Comparison of ENCODE assay signal across 9 cellular contexts in the genomic region with DNA sequence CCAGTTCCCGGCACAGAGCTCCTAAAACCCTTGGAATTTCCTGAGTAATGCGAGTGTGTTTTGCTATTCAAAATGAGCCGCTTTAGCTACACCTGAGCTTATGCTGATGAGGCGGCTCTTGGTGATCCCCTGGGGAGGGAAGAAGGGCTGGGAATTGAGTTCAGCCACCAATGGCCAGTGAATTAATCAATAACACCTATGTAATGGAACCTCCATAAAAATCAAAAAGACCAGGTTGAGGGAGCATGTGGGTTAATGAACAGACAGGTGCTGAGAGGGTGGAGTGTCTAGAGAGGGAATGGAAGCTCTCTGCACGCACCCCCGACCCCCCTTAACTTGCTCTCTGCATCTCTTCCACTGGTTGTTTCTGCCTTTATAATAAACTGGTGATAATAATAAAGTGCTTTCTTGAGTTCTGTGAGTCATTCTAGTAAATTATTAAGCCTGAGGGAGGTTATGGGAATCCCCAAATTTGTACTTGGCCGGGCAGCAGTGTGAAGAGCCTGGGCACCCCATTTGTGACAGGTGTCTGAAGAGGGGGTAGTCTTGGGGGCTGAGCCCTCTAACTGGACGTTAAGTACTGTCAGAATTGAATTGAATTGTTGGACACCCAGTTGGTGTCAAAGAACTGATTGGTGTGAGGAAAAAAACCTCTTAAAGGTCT. TPM values are rescaled to one million over a fixed set of nuclear protein-coding genes. Genes with fewer than 3 reads are reported as not detected.
DNase-seq lines count a peak whose midpoint lies in the region; ATAC-seq and TF ChIP-seq lines count a peak whose summit lies in the region.
"Had no signal": no experiment of that assay in that cellular context is flagged by ENCODE, and none has a peak within 500 bp of the region (broad histone marks: within the 10 kb centered on the region; RNA-seq: fewer than 3 reads in every experiment).

No MANE protein-coding gene starts in this region.

- H4K91ac ChIP-seq in IMR-90 (ENCODE audit: insufficient read depth, low read depth, low read length) = no peak overlapping the region

- H3K9me3 ChIP-seq in GM23248 (ENCODE audit: low read depth) (no peaks in the 10 kb centered on the region), IMR-90 (ENCODE audit: control insufficient read depth, insufficient read depth, low read length) (no peaks in the 10 kb centered on the region), mesodermal cell (ENCODE audit: control insufficient read depth, low read length) (no peaks in the 10 kb centered on the region), heart right ventricle (no peaks in the 10 kb centered on the region)

- peaks cover 5% of the 10 kb centered on the region; the same call in 1 of the 2 replicates for H3K4me1 ChIP-seq in GM23248 (ENCODE audit: insufficient read depth)
- peaks cover 8% of the 10 kb centered on the region for H3K4me1 ChIP-seq in IMR-90 (ENCODE audit: control insufficient read depth, insufficient read depth, low read length)
- peaks cover 20% of the 10 kb centered on the region for H3K4me1 ChIP-seq in mesodermal cell (ENCODE audit: control insufficient read depth, insufficient read depth, low read length, poor library complexity, severe bottlenecking)
- peaks cover 0 to 34% (median 4%) of the 10 kb centered on the region in 9 donors for H3K4me1 ChIP-seq in heart right ventricle

- no peak overlapping the region for H3K56ac ChIP-seq in IMR-90 (ENCODE audit: extremely low read depth, insufficient read depth, low read length)

- H3K27me3 ChIP-seq in GM23248 (replicated peaks; ENCODE audit: insufficient read depth) = no peaks in the 10 kb centered on the region
- H3K27me3 ChIP-seq in IMR-90 (ENCODE audit: control insufficient read depth, insufficient read depth, low read length) = no peaks in the 10 kb centered on the region
- H3K27me3 ChIP-seq in heart right ventricle = no peaks in the 10 kb centered on the region

- H4K8ac ChIP-seq in IMR-90 (ENCODE audit: low read depth in 2 of 2, low read length in 2 of 2) = no peak overlapping the region

- H3K4me3 ChIP-seq in GM23248 = peak overlapping the region; percentile 46
- no peak overlapping the region for H3K4me3 ChIP-seq in IMR-90 (ENCODE audit: insufficient read depth, low read depth, low read length)
- H3K4me3 ChIP-seq in mesodermal cell (ENCODE audit: extremely low read depth, insufficient read depth, low read length, poor library complexity, severe bottlenecking) = no peak overlapping the region
- no peak overlapping the region for H3K4me3 ChIP-seq in heart right ventricle
- H3K4me3 ChIP-seq: cardiac muscle cell had no signal

- TF ChIP-seq POLR2A in IMR-90 (IDR thresholded peaks at IDR 0.05; ENCODE audit: low read depth, low read length) = no peak

- no peaks in the 10 kb centered on the region for H3K79me2 ChIP-seq in GM23248 (ENCODE audit: insufficient read depth)

- H4K20me1 ChIP-seq in GM23248 (ENCODE audit: insufficient read depth) (no peaks in the 10 kb centered on the region), IMR-90 (ENCODE audit: insufficient read depth, low read length) (no peaks in the 10 kb centered on the region)

- no peak overlapping the region for H3K23ac ChIP-seq in IMR-90 (ENCODE audit: low read depth, low read length)

- in situ Hi-C loops in GM23248 (cut with MboI) = no loop called here
- in situ Hi-C loops in IMR-90 (cut with MboI; ENCODE audit: low sequenced_read_pairs) = no loop called here

- 23 to 29% methylated on average over 8 of the region's 8 CpGs for WGBS in GM23248 (ENCODE audit: low coverage in 1 of 2, low lambda C conversion rate in 2 of 2, missing lambda C conversion rate in 2 of 2), 2 experiments
- WGBS in IMR-90 (ENCODE audit: extremely low coverage in 2 of 2, insufficient read length in 1 of 2), 2 experiments = no CpG with 5 or more reads among the region's 8 CpGs
- WGBS in mesodermal cell (ENCODE audit: insufficient coverage in 2 of 2), 2 experiments = 52 to 57% methylated on average over 4 of the region's 8 CpGs
- WGBS in heart right ventricle, 2 donors = 50 to 62% methylated on average over 8 of the region's 8 CpGs

- H4K5ac ChIP-seq in IMR-90 (ENCODE audit: low read depth, low read length) = no peak overlapping the region

- no peak overlapping the region for H2AK5ac ChIP-seq in IMR-90 (ENCODE audit: low read depth, low read length)

- no peak overlapping the region for H3K9ac ChIP-seq in GM23248
- no peak overlapping the region for H3K9ac ChIP-seq in IMR-90 (ENCODE audit: low read depth, low read length)

- ATAC-seq in GM18517 (IDR thresholded peaks at IDR 0.05; ENCODE audit: unreplicated experiment) (peak; percentile 63), IMR-90 (ENCODE audit: low read depth) (peak; percentile 32; the same call in 1 of the 2 replicates), heart right ventricle (no peak)

- intact Hi-C loops in IMR-90 (cut with micrococcal nuclease) (no loop called here), heart right ventricle (cut with DNase I) (no loop called here)

- BruUV-seq in IMR-90 (replicated peaks; lab: Mats Ljungman, UMichigan) = no TSS peak

- no peak overlapping the region for H2BK120ac ChIP-seq in IMR-90 (ENCODE audit: low read depth, low read length)

- H2BK20ac ChIP-seq in IMR-90 (ENCODE audit: low read depth, low read length) = no peak overlapping the region

- dilution Hi-C loops in IMR-90 (cut with HindIII; ENCODE audit: low sequenced_read_pairs, unreplicated experiment) = no loop called here

- H3K27ac ChIP-seq in GM23248 (no peak overlapping the region), IMR-90 (ENCODE audit: insufficient read depth, low read length) (no peak overlapping the region), mesodermal cell (ENCODE audit: low read depth, low read length, severe bottlenecking) (peak overlapping the region; percentile 51), heart right ventricle (peak overlapping the region in 2 of 10 donors; percentile 15 to 45)
- H3K27ac ChIP-seq: cardiac muscle cell had no signal

- H3K9me2 ChIP-seq in GM23248 (ENCODE audit: insufficient read depth) = no peaks in the 10 kb centered on the region

- no peak for TF ChIP-seq RAD21 in IMR-90 (IDR thresholded peaks at IDR 0.05; ENCODE audit: low read length)

- H3K79me1 ChIP-seq in IMR-90 (ENCODE audit: low read depth in 1 of 2, low read length in 2 of 2) = no peaks in the 10 kb centered on the region

- no peak overlapping the region for H2AK9ac ChIP-seq in IMR-90 (replicated peaks; ENCODE audit: low read depth, low read length, poor library complexity)

- H3K14ac ChIP-seq in IMR-90 (replicated peaks; ENCODE audit: low read depth, low read length) = no peak overlapping the region

- H3K4ac ChIP-seq in IMR-90 (ENCODE audit: low read depth, low read length) = no peak overlapping the region

- CTCF ChIA-PET in IMR-90 (lab: Yijun Ruan, JAX) = no interaction called here

- H2BK5ac ChIP-seq in IMR-90 (ENCODE audit: low read depth, low read length, poor library complexity, severe bottlenecking) = no peak overlapping the region

- peak overlapping the region; percentile 65 for H3K4me2 ChIP-seq in GM23248 (ENCODE audit: unreplicated experiment)
- H3K4me2 ChIP-seq in IMR-90 (ENCODE audit: low read depth, low read length) = peak overlapping the region; percentile 84

- no peak for TF ChIP-seq CTCF in IMR-90 (conservative IDR thresholded peaks at IDR 0.05; ENCODE audit: low read depth, low read length)
- no peak for TF ChIP-seq CTCF in heart right ventricle (IDR thresholded peaks at IDR 0.05)

- H3K36me3 ChIP-seq in GM23248 (ENCODE audit: low read depth) (no peaks in the 10 kb centered on the region), IMR-90 (ENCODE audit: control insufficient read depth, insufficient read depth, low read length) (no peaks in the 10 kb centered on the region), mesodermal cell (ENCODE audit: control insufficient read depth, insufficient read depth, low read length) (no peaks in the 10 kb centered on the region), heart right ventricle (no peaks in the 10 kb centered on the region)
- H3K36me3 ChIP-seq: cardiac muscle cell had no signal

- no peak overlapping the region for H2BK15ac ChIP-seq in IMR-90 (ENCODE audit: low read depth, low read length)

- H2AFZ ChIP-seq in GM23248 (peak overlapping the region; percentile 67), IMR-90 (replicated peaks; ENCODE audit: low read length, poor library complexity) (no peak overlapping the region)

- H3K18ac ChIP-seq in IMR-90 (ENCODE audit: low read depth, low read length) = no peak overlapping the region

- H3K9me1 ChIP-seq in IMR-90 (ENCODE audit: insufficient read depth, low read length) = no peaks in the 10 kb centered on the region

- H3F3A ChIP-seq in GM23248 (ENCODE audit: insufficient read depth) = no peaks in the 10 kb centered on the region

- DNase-seq in GM23248 (no peak), IMR-90 (no peak), heart right ventricle (no peak), HCEC 1CT (no peak), NCI-H345 treated with DMSO at 0.1 percent for 48 hours (lab: John Stamatoyannopoulos, UW; ENCODE audit: unreplicated experiment) (no peak), GM19240 (ENCODE audit: insufficient read length, low spot score) (no peak)

- POLR2A ChIA-PET in IMR-90 (lab: Charles Lee; ENCODE audit: unreplicated experiment) = no interaction called here

TF ChIP-seq in IMR-90, 13 proteins besides CTCF, POLR2A, EP300 and RAD21 (continues in another document):
- TF ChIP-seq CHD1 (IDR thresholded peaks at IDR 0.05; ENCODE audit: low read depth, low read length) = no peak

RNA-seq across cellular contexts. Expression of gene SERPINB1, which starts 24.7 kb away (rescaled TPM):
- 13.8 and 28.3 TPM in 2 replicates for total RNA-seq in GM23248 (2014; rRNA removed; shearing (Covaris generic))
- polyA plus RNA-seq in GM23248 (2016; fragmentation: Nextera tagmentation; extraction: Ambion mirVana) = 32.5 and 32.8 TPM in 2 replicates
- total RNA-seq in IMR-90 (2012; rRNA removed) = 6.1 TPM in 2 replicates
- 7.0 and 9.1 TPM in 2 replicates for polyA plus RNA-seq in IMR-90 (2012; rRNA removed)
- 2.8 and 2.9 TPM in 2 replicates for polyA plus RNA-seq in IMR-90 (2012; cell fraction: cytosol; rRNA removed)
- 1.4 and 6.8 TPM in 2 replicates for polyA plus RNA-seq in IMR-90 (2012; cell fraction: nucleus; rRNA removed; ENCODE audit: low replicate concordance)
- polyA plus RNA-seq in mesodermal cell (2013, experiment 1 of 2) = 26.2 TPM
- polyA plus RNA-seq in mesodermal cell (2013, experiment 2 of 2) = 29.6 TPM
- 10 to 100 TPM; 17.7 to 73.7 (median 22.5) TPM for total RNA-seq in heart right ventricle
- polyA plus RNA-seq in heart right ventricle = 10 to 100 TPM; 16.3 to 16.6 TPM

RNA-seq across cellular contexts. Expression of gene SERPINB9, which starts 36.8 kb away (rescaled TPM):
- 1.1 and 2.4 TPM in 2 replicates for total RNA-seq in GM23248 (2014; rRNA removed; shearing (Covaris generic))
- polyA plus RNA-seq in GM23248 (2016; fragmentation: Nextera tagmentation; extraction: Ambion mirVana) (0.91 and 1.1 TPM in 2 replicates), IMR-90 (2012; rRNA removed) (2.2 and 2.3 TPM in 2 replicates), heart right ventricle (1 to 10 TPM; 2.2 to 3.8 TPM)
- total RNA-seq in IMR-90 (2012; rRNA removed) (2.3 and 2.5 TPM in 2 replicates), heart right ventricle (10 to 100 TPM in 1 of 10 donors, 1 to 10 TPM in 9; 3.6 to 10.9 (median 4.8) TPM)
- 1.1 and 1.5 TPM in 2 replicates for polyA plus RNA-seq in IMR-90 (2012; cell fraction: cytosol; rRNA removed)
- 1.1 and 3.5 TPM in 2 replicates for polyA plus RNA-seq in IMR-90 (2012; cell fraction: nucleus; rRNA removed; ENCODE audit: low replicate concordance)
- polyA plus RNA-seq in mesodermal cell (2013, experiment 1 of 2) = 66.1 TPM
- polyA plus RNA-seq in mesodermal cell (2013, experiment 2 of 2) = 65.9 TPM

Comparison
In these comparisons a context has a peak if more than half of its experiments do, and no peak if none do; other contexts are left out.
1. ATAC-seq: peak in GM18517 (single experiment) and IMR-90 (single experiment); none in heart right ventricle (0 of 8).